Comparison of ENCODE assay signal across 8 cellular contexts in the genomic region with DNA sequence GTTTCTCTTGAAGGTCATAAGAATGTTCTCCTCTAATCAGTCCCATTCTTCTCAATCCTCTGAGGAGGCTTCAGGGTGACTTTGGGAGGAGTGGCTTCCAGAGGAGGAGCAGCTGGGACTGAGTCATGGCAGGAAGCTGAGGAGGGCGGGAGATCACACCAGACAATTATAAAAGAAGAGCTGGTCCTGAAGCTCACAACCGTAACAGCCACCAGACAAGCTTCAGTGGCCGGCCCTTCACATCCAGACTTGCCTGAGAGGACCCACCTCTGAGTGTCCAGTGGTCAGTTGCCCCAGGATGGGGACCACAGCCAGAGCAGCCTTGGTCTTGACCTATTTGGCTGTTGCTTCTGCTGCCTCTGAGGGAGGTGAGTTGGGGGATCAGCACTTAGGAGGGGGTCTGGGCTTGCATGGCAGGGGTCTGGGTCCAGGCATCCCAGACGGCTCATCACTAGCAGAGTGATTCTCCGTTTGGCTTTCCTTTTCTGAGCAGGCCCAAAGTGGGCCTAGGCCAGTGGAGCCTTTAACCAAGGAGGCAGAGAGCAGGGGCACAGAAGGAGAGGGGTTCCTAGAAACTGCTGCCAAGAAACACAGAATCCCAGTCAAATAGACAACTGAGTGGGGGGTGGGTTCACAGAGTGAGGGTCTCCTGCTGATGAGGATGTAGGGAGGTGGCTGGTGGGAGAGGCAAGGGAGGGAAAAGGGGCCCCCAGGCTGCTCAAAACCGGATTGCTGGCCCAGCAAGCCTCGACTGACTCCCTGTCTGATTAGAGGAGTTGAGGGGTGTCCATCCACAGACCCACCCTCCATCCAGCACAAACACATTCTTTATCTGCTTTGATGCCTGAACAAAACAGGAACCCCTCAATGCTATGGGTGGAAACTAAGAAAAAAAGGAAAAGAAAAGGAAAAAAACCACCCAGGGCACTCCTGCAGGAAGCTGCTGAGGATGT. TPM values are rescaled to one million over a fixed set of nuclear protein-coding genes. Genes with fewer than 3 reads are reported as not detected.
A peak's percentile ranks its signal among the peaks of the same experiment; 100 is the strongest.
DNase-seq lines count a peak whose midpoint lies in the region; ATAC-seq, FAIRE-seq and TF ChIP-seq lines count a peak whose summit lies in the region.

A gene (plus strand): TSS at position 198 of the 953 bp plus-strand sequence. CDS start 101 bp downstream, at position 299.

- H3K79me1 ChIP-seq in trophoblast cell (ENCODE audit: low read length) = no peaks in the 10 kb centered on the region

- H3K27me3 ChIP-seq in fibroblast of lung (ENCODE audit: control insufficient read depth, insufficient read depth, low read length) = no peaks in the 10 kb centered on the region
- H3K27me3 ChIP-seq in trophoblast cell (ENCODE audit: insufficient read depth, low read length) = no peaks in the 10 kb centered on the region

- H3K27ac ChIP-seq in SK-N-MC = peak within 1 kb of the TSS; percentile 74; the same call in 1 of the 2 replicates
- H3K27ac ChIP-seq in fibroblast of lung (ENCODE audit: insufficient read depth, low read length) = peak within 1 kb of the TSS; percentile 91
- peak within 1 kb of the TSS; percentile 16 for H3K27ac ChIP-seq in trophoblast cell (ENCODE audit: low read depth, low read length)

- H2AFZ ChIP-seq in fibroblast of lung (ENCODE audit: low read length) (peak within 1 kb of the TSS; percentile 54), trophoblast cell (ENCODE audit: insufficient read depth, low read length, poor library complexity) (no peak within 1 kb of the TSS)

- H2BK12ac ChIP-seq in trophoblast cell (ENCODE audit: low read length) = no peak within 1 kb of the TSS

- H3K36me3 ChIP-seq in SK-N-MC (ENCODE audit: insufficient read depth, low read length) (peaks cover 17% of the 10 kb centered on the region; the same call in 1 of the 2 replicates), fibroblast of lung (ENCODE audit: control insufficient read depth, insufficient read depth, low read length) (peaks cover 34% of the 10 kb centered on the region), trophoblast cell (ENCODE audit: control insufficient read depth in 1 of 2, insufficient read depth in 2 of 2, low read length in 2 of 2) (peaks cover 24 to 30% of the 10 kb centered on the region in 2 experiments)

- H2BK5ac ChIP-seq in trophoblast cell (ENCODE audit: low read depth, low read length, poor library complexity) = peak within 1 kb of the TSS; percentile 7

- H3K9me3 ChIP-seq in SK-N-MC (ENCODE audit: low read depth, low read length) (no peaks in the 10 kb centered on the region), fibroblast of lung (ENCODE audit: control insufficient read depth, insufficient read depth, low read depth, low read length) (no peaks in the 10 kb centered on the region), trophoblast cell (ENCODE audit: insufficient read depth, low read depth, low read length) (no peaks in the 10 kb centered on the region)

- no peak within 1 kb of the TSS for H4K8ac ChIP-seq in trophoblast cell (ENCODE audit: low read depth, low read length)

- H3K4me2 ChIP-seq in fibroblast of lung (ENCODE audit: extremely low read depth, insufficient read depth, low read length) = peak within 1 kb of the TSS; percentile 91
- no peak within 1 kb of the TSS for H3K4me2 ChIP-seq in trophoblast cell (ENCODE audit: low read length)

- no peak within 1 kb of the TSS for H4K91ac ChIP-seq in trophoblast cell (ENCODE audit: low read depth, low read length)

- H3K4me3 ChIP-seq in SK-N-MC (peak within 1 kb of the TSS; percentile 52), fibroblast of lung (replicated peaks in 1 of 4; ENCODE audit: control extremely low read depth in 1 of 4, insufficient read depth in 1 of 4, low read depth in 3 of 4, low read length in 4 of 4) (peak within 1 kb of the TSS; percentile 26 to 66 (median 57)), trophoblast cell (ENCODE audit: low read depth, low read length) (no peak within 1 kb of the TSS)

- no peak within 1 kb of the TSS for H3K18ac ChIP-seq in trophoblast cell (ENCODE audit: low read length)

- peak within 1 kb of the TSS; percentile 0 for H3K14ac ChIP-seq in trophoblast cell (ENCODE audit: low read length)

- no peaks in the 10 kb centered on the region for H4K20me1 ChIP-seq in fibroblast of lung (ENCODE audit: control insufficient read depth, extremely low read depth, insufficient read depth, low read length)

- peaks cover 14% of the 10 kb centered on the region for H3K4me1 ChIP-seq in fibroblast of lung (ENCODE audit: control insufficient read depth, extremely low read depth, insufficient read depth, low read length)
- peaks cover 8 to 10% of the 10 kb centered on the region in 2 experiments for H3K4me1 ChIP-seq in trophoblast cell (ENCODE audit: control insufficient read depth in 1 of 2, insufficient read depth in 2 of 2, low read length in 2 of 2)

- FAIRE-seq in H54 (lab: Jason Lieb, UNC) = no peak

- peak; percentile 87 for TF ChIP-seq POLR2A in H54 (IDR thresholded peaks at IDR 0.05; ENCODE audit: low read depth, low read length)

- peak within 1 kb of the TSS; percentile 19 for H3K9ac ChIP-seq in SK-N-MC (ENCODE audit: insufficient read length)
- peak within 1 kb of the TSS; percentile 63 for H3K9ac ChIP-seq in fibroblast of lung (ENCODE audit: insufficient read depth, low read length)
- H3K9ac ChIP-seq in trophoblast cell (ENCODE audit: low read length) = peak within 1 kb of the TSS; percentile 14

- no peak within 1 kb of the TSS for H3K23ac ChIP-seq in trophoblast cell (ENCODE audit: low read length)

- H4K12ac ChIP-seq in trophoblast cell (ENCODE audit: low read depth, low read length) = no peak within 1 kb of the TSS

- no peak within 1 kb of the TSS for H3K4ac ChIP-seq in trophoblast cell (ENCODE audit: low read depth, low read length)

- no peak for ATAC-seq in HG03039 (IDR thresholded peaks at IDR 0.05; ENCODE audit: unreplicated experiment)

- DNase-seq in H54 (ENCODE audit: insufficient read length, low spot score) = peak; percentile 89
- DNase-seq in SK-N-MC (ENCODE audit: low read depth, low spot score) = no peak
- DNase-seq in fibroblast of lung (ENCODE audit: low read depth in 2 of 2) = peak; percentile 75 to 83
- DNase-seq in trophoblast cell = peak; percentile 32 to 75
- DNase-seq in GM20000 (ENCODE audit: low spot score) = no peak
- no peak for DNase-seq in pons (ENCODE audit: low spot score)
- DNase-seq in stimulated activated CD4-positive, alpha-beta T cell treated with anti-CD3 and anti-CD28 coated beads, Interleukin-1b, Interleukin-23, amount 100 ng/mL, for 48 hours = no peak

- TF ChIP-seq CTCF in fibroblast of lung (conservative IDR thresholded peaks at IDR 0.05 in 1 of 2, IDR thresholded peaks at IDR 0.05 in 1 of 2; ENCODE audit: low read depth in 1 of 2, low read length in 2 of 2) (no peak), GM20000 (IDR thresholded peaks at IDR 0.05; ENCODE audit: extremely low read depth, missing control alignments) (no peak)

- H3K79me2 ChIP-seq in fibroblast of lung (ENCODE audit: control insufficient read depth, insufficient read depth, low read length) = peaks cover 19% of the 10 kb centered on the region
- H3K79me2 ChIP-seq in trophoblast cell (ENCODE audit: control insufficient read depth, insufficient read depth, low read length, poor library complexity) = no peaks in the 10 kb centered on the region

- H2BK120ac ChIP-seq in trophoblast cell (ENCODE audit: insufficient read depth, low read length, poor library complexity) = no peak within 1 kb of the TSS

- no peak within 1 kb of the TSS for H2AK5ac ChIP-seq in trophoblast cell (ENCODE audit: low read length)

- no CpG with 5 or more reads among the region's 7 CpGs for WGBS in trophoblast cell (ENCODE audit: extremely low coverage, insufficient coverage, insufficient read length)

RNA-seq across cellular contexts. Expression of the gene that starts here (rescaled TPM):
- total RNA-seq in fibroblast of lung = 7.7 and 25.1 TPM in 2 replicates
- 108 and 137 TPM in 2 replicates for polyA plus RNA-seq in fibroblast of lung
- 171 and 192 TPM in 2 replicates for polyA plus RNA-seq in fibroblast of lung (2012)
- 162 and 245 TPM in 2 replicates for polyA minus RNA-seq in fibroblast of lung (ENCODE audit: low replicate concordance)
- 10.8 and 11.8 TPM in 2 replicates for polyA plus RNA-seq in trophoblast cell (2013)

Comparison
In these comparisons a context has a peak if more than half of its experiments do, and no peak if none do; other contexts are left out.
1. DNase-seq: peak in H54 (single experiment), fibroblast of lung (2 of 2) and trophoblast cell (2 of 2); none in SK-N-MC (single experiment), GM20000 (single experiment), pons (single experiment) and stimulated activated CD4-positive, alpha-beta T cell treated with anti-CD3 and anti-CD28 coated beads, Interleukin-1b, Interleukin-23, amount 100 ng/mL, for 48 hours (single experiment).
2. H3K27ac ChIP-seq: peak in every context shown above with its lines; median percentile 91 in fibroblast of lung; 74 in SK-N-MC; 16 in trophoblast cell.
3. Peak in every context shown above with its lines, with median percentiles within 50 percentile points of each other: H3K9ac ChIP-seq.